Comparison of ENCODE assay signal across 9 cellular contexts in the genomic region with DNA sequence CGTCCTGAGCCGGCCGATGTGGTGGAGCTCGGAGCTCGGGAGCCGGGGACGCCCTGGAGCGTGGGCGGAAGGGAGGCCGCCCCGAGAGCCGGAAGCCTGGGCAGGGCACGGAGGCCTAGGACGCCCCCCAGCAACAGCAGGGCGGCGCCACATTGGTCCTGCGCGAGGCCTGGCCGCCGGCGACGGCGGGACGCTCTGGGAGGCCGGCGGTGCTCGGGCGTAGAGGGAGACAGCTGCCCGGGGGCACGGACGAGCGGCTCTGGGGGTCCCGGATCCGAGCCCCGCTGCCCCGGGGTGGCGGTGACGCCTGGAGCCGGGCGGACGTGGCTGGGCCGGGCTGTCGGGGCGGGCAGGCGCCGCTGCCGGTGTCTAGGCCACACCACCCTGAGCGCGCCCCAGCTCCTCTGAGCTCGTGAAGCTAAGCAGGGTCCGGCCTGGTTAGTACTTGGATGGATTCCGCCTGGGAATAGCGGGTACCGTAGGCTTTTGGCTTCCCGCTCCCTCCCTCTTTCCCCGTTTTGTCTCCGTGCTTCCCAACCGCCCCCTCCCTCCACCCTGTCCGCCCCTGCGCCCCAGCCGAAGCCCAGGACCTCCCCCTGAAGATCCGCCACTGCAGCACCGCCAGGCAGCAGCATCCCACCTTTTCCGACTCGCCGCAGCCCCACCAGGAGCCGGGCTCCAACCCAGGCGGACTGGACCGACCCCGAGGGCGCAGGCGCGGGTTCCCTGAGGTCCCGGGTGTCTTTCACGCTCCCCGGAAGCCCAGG. TPM values are rescaled to one million over a fixed set of nuclear protein-coding genes. Genes with fewer than 3 reads are reported as not detected.
DNase-seq lines count a peak whose midpoint lies in the region; ATAC-seq and TF ChIP-seq lines count a peak whose summit lies in the region.
"Had no signal": no experiment of that assay in that cellular context is flagged by ENCODE, and none has a peak within 500 bp of the region (broad histone marks: within the 10 kb centered on the region; RNA-seq: fewer than 3 reads in every experiment).

No MANE protein-coding gene starts in this region.

- H3K4ac ChIP-seq in neuronal stem cell (ENCODE audit: low read length) = no peak overlapping the region

- intact Hi-C loops in transverse colon (cut with DNase I; ENCODE audit: low total_unique reads) = no loop called here

- TF ChIP-seq CTCF in choroid plexus epithelial cell (conservative IDR thresholded peaks at IDR 0.05; ENCODE audit: low read depth, low read length) (no peak), transverse colon (IDR thresholded peaks at IDR 0.05) (no peak)

- H3K23ac ChIP-seq in neuronal stem cell (ENCODE audit: low read depth, low read length, poor library complexity) = no peak overlapping the region

- no peak overlapping the region for H4K91ac ChIP-seq in neuronal stem cell (ENCODE audit: low read depth, low read length, poor library complexity)

- in situ Hi-C loops in transverse colon (cut with MboI; ENCODE audit: low pct_ligation_motif_present in 1 of 4, low pct_unique_long_range_greater_than_20kb in 1 of 4, low sequenced_read_pairs in 3 of 4) = no loop called here

- H2BK5ac ChIP-seq in neuronal stem cell (ENCODE audit: low read length) = no peak overlapping the region

- no peak overlapping the region for H4K8ac ChIP-seq in neuronal stem cell (ENCODE audit: low read depth, low read length)

- H3K27me3 ChIP-seq in neuronal stem cell (ENCODE audit: control insufficient read depth in 3 of 3, insufficient read depth in 3 of 3, low read depth in 1 of 3, low read length in 3 of 3) (peaks cover 46 to 87% (median 56%) of the 10 kb centered on the region in 3 experiments), transverse colon (peaks cover 81% of the 10 kb centered on the region)

- no peak for TF ChIP-seq EP300 in transverse colon (IDR thresholded peaks at IDR 0.05; ENCODE audit: low read depth)

- H3K4me3 ChIP-seq in choroid plexus epithelial cell (ENCODE audit: low read depth, low read length) (peak overlapping the region; percentile 37), neuronal stem cell (ENCODE audit: low read length in 2 of 2) (peak overlapping the region; percentile 38 to 73), transverse colon (peak overlapping the region in 2 of 4 donors; percentile 20 to 36)

- peak overlapping the region; percentile 12 for H3K9ac ChIP-seq in neuronal stem cell (ENCODE audit: low read depth, low read length, poor library complexity)

- H3K14ac ChIP-seq in neuronal stem cell (ENCODE audit: low read length) = no peak overlapping the region

- no peak overlapping the region for H2BK15ac ChIP-seq in neuronal stem cell (ENCODE audit: low read length)

- H2AK5ac ChIP-seq in neuronal stem cell (ENCODE audit: low read depth, low read length) = no peak overlapping the region

- H3K4me2 ChIP-seq in neuronal stem cell (ENCODE audit: insufficient read depth, low read length, poor library complexity, severe bottlenecking) = peak overlapping the region; percentile 43

- no peaks in the 10 kb centered on the region for H3K79me1 ChIP-seq in neuronal stem cell (ENCODE audit: low read depth, low read length)

- peak overlapping the region; percentile 85 for H3K18ac ChIP-seq in neuronal stem cell (ENCODE audit: low read length)

- no peak for TF ChIP-seq POLR2A in transverse colon (IDR thresholded peaks at IDR 0.05)

- H3K9me3 ChIP-seq in neuronal stem cell (replicated peaks in 1 of 2; ENCODE audit: control insufficient read depth in 2 of 2, insufficient read depth in 1 of 2, low read depth in 1 of 2, low read length in 2 of 2) (peaks cover 11 to 18% of the 10 kb centered on the region in 2 donors), transverse colon (no peaks in the 10 kb centered on the region)

- H2BK120ac ChIP-seq in neuronal stem cell (ENCODE audit: low read depth, low read length) = peak overlapping the region; percentile 41

- no peak overlapping the region for H2BK12ac ChIP-seq in neuronal stem cell (ENCODE audit: low read length)

- ATAC-seq in HG03108 (IDR thresholded peaks at IDR 0.05; ENCODE audit: unreplicated experiment) (peak; percentile 67), HG02852 (IDR thresholded peaks at IDR 0.05; ENCODE audit: unreplicated experiment) (no peak)

- no CpG with 5 or more reads among the region's 76 CpGs for WGBS in neuronal stem cell (ENCODE audit: extremely low coverage in 2 of 2, insufficient read length in 2 of 2, insufficient replicate concordance in 1 of 2), 2 donors
- WGBS in transverse colon (ENCODE audit: low coverage in 1 of 2), 2 donors = 15% methylated on average over 48 of the region's 76 CpGs; no CpG with 5 or more reads in 1 of the 2 donors

- H3K4me1 ChIP-seq in neuronal stem cell (ENCODE audit: control insufficient read depth in 2 of 2, insufficient read depth in 1 of 2, low read depth in 1 of 2, low read length in 2 of 2) = peaks cover 0 to 1% of the 10 kb centered on the region in 2 donors
- H3K4me1 ChIP-seq in transverse colon = peaks cover 0 to 13% (median 6%) of the 10 kb centered on the region in 4 donors

- H3K27ac ChIP-seq in neuronal stem cell (replicated peaks; ENCODE audit: low read length) = no peak overlapping the region
- H3K27ac ChIP-seq in transverse colon = no peak overlapping the region

- DNase-seq in Daoy (ENCODE audit: low read depth) (peak; percentile 74), choroid plexus epithelial cell (ENCODE audit: low read depth) (peak; percentile 29), neuronal stem cell (ENCODE audit: low spot score) (no peak), T-helper 9 cell (no peak), NCI-H774 (lab: John Stamatoyannopoulos, UW) (no peak), transverse colon (no peak)
- DNase-seq: stimulated activated CD4-positive, alpha-beta T cell treated with anti-CD3 and anti-CD28 coated beads, Interleukin-12 subunit alpha, Interleukin-12 subunit beta, amount 100 ng/mL, for 4 hours had no signal

- no peaks in the 10 kb centered on the region for H3K36me3 ChIP-seq in neuronal stem cell (replicated peaks in 1 of 2; ENCODE audit: control insufficient read depth in 2 of 2, insufficient read depth in 2 of 2, low read length in 2 of 2)
- no peaks in the 10 kb centered on the region for H3K36me3 ChIP-seq in transverse colon

- peak overlapping the region; percentile 93 for H2AFZ ChIP-seq in neuronal stem cell (ENCODE audit: low read length)

RNA-seq across cellular contexts. Expression of gene FRG2, which starts 12.1 kb away (rescaled TPM):
- 0.11 TPM in 1 of 2 replicates, not detected in the other for total RNA-seq in Daoy (2014; rRNA removed; shearing (Covaris generic))
- polyA plus RNA-seq in neuronal stem cell (2013, experiment 1 of 2) = not detected
- polyA plus RNA-seq in neuronal stem cell (2013, experiment 2 of 2) = not detected
- not detected for total RNA-seq in transverse colon

RNA-seq across cellular contexts. Expression of gene DBET, which starts 49.3 kb away (rescaled TPM):
- not detected in 2 replicates for total RNA-seq in Daoy (2014; rRNA removed; shearing (Covaris generic))
- not detected for polyA plus RNA-seq in neuronal stem cell (2013, experiment 1 of 2)
- not detected for polyA plus RNA-seq in neuronal stem cell (2013, experiment 2 of 2)
- total RNA-seq in transverse colon = not detected

Comparison
In these comparisons a context has a peak if more than half of its experiments do, and no peak if none do; other contexts are left out.
1. DNase-seq: peak in Daoy (single experiment) and choroid plexus epithelial cell (single experiment); none in neuronal stem cell (single experiment), T-helper 9 cell (single experiment), NCI-H774 (single experiment) and transverse colon (single experiment).